ENCODE assay signal across 36 cellular contexts in genomic region chr2:71370015-71370414, GRCh38.
"Had no signal": no experiment of that assay in that cellular context is flagged by ENCODE, and none has a peak within 500 bp of the region (broad histone marks: within the 10 kb centered on the region; RNA-seq: fewer than 3 reads in every experiment).

No MANE protein-coding gene starts in this region.

- FAIRE-seq: colon had no signal

- H3K9me3 ChIP-seq: adrenal gland, body of pancreas, esophagus muscularis mucosa, gastrocnemius medialis had no signal

- H3K27ac Mint-ChIP-seq: activated B cell treated with CpG ODN at 0.5 μM for 24 hours; activated CD4-positive, alpha-beta memory T cell treated with anti-CD3 and anti-CD28 coated beads for 36 hours; activated CD4-positive, alpha-beta T cell treated with anti-CD3 and anti-CD28 coated beads, Interleukin-2, amount 10 ng/mL, durations not matched to agents 24 days and 14 days; activated CD8-positive, alpha-beta memory T cell treated with anti-CD3 and anti-CD28 coated beads, Interleukin-2, amount 10 ng/mL, durations not matched to agents 7 days and 5 days; activated CD8-positive, alpha-beta T cell treated with anti-CD3 and anti-CD28 coated beads, Interleukin-2, amount 10 ng/mL, durations not matched to agents 7 days and 5 days; activated naive CD4-positive, alpha-beta T cell treated with anti-CD3 and anti-CD28 coated beads for 36 hours; activated naive CD4-positive, alpha-beta T cell treated with anti-CD3 and anti-CD28 coated beads, Interleukin-2, amount 50 U/mL, for 24 hours; activated naive CD8-positive, alpha-beta T cell treated with anti-CD3 and anti-CD28 coated beads for 36 hours; activated naive CD8-positive, alpha-beta T cell treated with anti-CD3 and anti-CD28 coated beads, Interleukin-2, amount 50 U/mL, for 24 hours; activated T-helper 1 cell treated with anti-CD3 and anti-CD28 coated beads, Interleukin-12 subunit alpha, Interleukin-12 subunit beta, Interleukin-2, Interleukin-4 antibody, amounts not matched to agents 30 ng/mL and 10 ng/mL and 1 ng/mL, durations not matched to agents 14 hours and 24 hours and 36 hours; activated T-helper 2 cell treated with anti-CD3 and anti-CD28 coated beads, Interferon-gamma antibody, Interleukin-2, Interleukin-4, amounts not matched to agents 10 μg/mL and 5 μg/mL and 100 μg/mL, durations not matched to agents 14 hours and 24 hours and 36 hours; T-cell; T-helper 1 cell treated with Interleukin-12 subunit alpha and Interleukin-12 subunit beta and Interleukin-4 antibody, amounts not matched to agents 30 μg/mL and 1 μg/mL, for 36 hours; T-helper 2 cell treated with Interferon-gamma antibody and Interleukin-4, amounts not matched to agents 5 μg/mL and 100 μg/mL, for 36 hours had no signal

- H3K27ac ChIP-seq: adrenal gland, body of pancreas, esophagus muscularis mucosa, foreskin keratinocyte, WERI-Rb-1 had no signal

- H3K27me3 Mint-ChIP-seq: activated B cell treated with CpG ODN at 0.5 μM for 24 hours; activated CD4-positive, alpha-beta memory T cell treated with anti-CD3 and anti-CD28 coated beads for 36 hours; activated CD4-positive, alpha-beta T cell treated with anti-CD3 and anti-CD28 coated beads, Interleukin-2, amount 10 ng/mL, durations not matched to agents 24 days and 14 days; activated CD8-positive, alpha-beta memory T cell treated with anti-CD3 and anti-CD28 coated beads, Interleukin-2, amount 10 ng/mL, durations not matched to agents 7 days and 5 days; activated naive CD4-positive, alpha-beta T cell treated with anti-CD3 and anti-CD28 coated beads, Interleukin-2, amount 50 U/mL, for 24 hours; activated naive CD8-positive, alpha-beta T cell treated with anti-CD3 and anti-CD28 coated beads for 36 hours; activated naive CD8-positive, alpha-beta T cell treated with anti-CD3 and anti-CD28 coated beads, Interleukin-2, amount 50 U/mL, for 24 hours; effector memory CD8-positive, alpha-beta T cell; T-cell had no signal

- H3K4me3 ChIP-seq: adrenal gland, body of pancreas, esophagus muscularis mucosa, gastrocnemius medialis had no signal

- ATAC-seq: activated CD4-positive, CD25-positive, alpha-beta regulatory T cell treated with anti-CD3 and anti-CD28 coated beads, Interleukin-2, amount 50 U/mL, for 24 hours; activated CD8-positive, alpha-beta memory T cell treated with anti-CD3 and anti-CD28 coated beads, Interleukin-2, amount 10 ng/mL, durations not matched to agents 7 days and 5 days; activated CD8-positive, alpha-beta T cell treated with anti-CD3 and anti-CD28 coated beads, Interleukin-2, amount 10 ng/mL, durations not matched to agents 7 days and 5 days; activated naive CD8-positive, alpha-beta T cell treated with anti-CD3 and anti-CD28 coated beads, Interleukin-2, amount 50 U/mL, for 24 hours; body of pancreas; effector memory CD8-positive, alpha-beta T cell; foreskin keratinocyte; gastrocnemius medialis; T-cell had no signal

- H3K4me1 ChIP-seq: adrenal gland, body of pancreas, esophagus muscularis mucosa, foreskin keratinocyte had no signal

- DNase-seq: activated B cell treated with CpG ODN at 0.5 μM for 24 hours; activated CD4-positive, alpha-beta memory T cell treated with anti-CD3 and anti-CD28 coated beads for 36 hours; activated CD4-positive, alpha-beta T cell treated with anti-CD3 and anti-CD28 coated beads, Interleukin-2, amount 10 ng/mL, durations not matched to agents 24 days and 14 days; activated CD8-positive, alpha-beta memory T cell treated with anti-CD3 and anti-CD28 coated beads, Interleukin-2, amount 10 ng/mL, durations not matched to agents 7 days and 5 days; activated CD8-positive, alpha-beta memory T cell treated with anti-CD3 and anti-CD28 coated beads, Interleukin-2, amount 50 U/mL, for 4 hours; activated CD8-positive, alpha-beta T cell treated with anti-CD3 and anti-CD28 coated beads, Interleukin-2, amount 10 ng/mL, durations not matched to agents 7 days and 5 days; activated effector memory CD4-positive, alpha-beta T cell treated with anti-CD3 and anti-CD28 coated beads, Interleukin-2, amount 50 U/mL, for 16 hours; activated naive CD4-positive, alpha-beta T cell treated with anti-CD3 and anti-CD28 coated beads for 36 hours; activated naive CD8-positive, alpha-beta T cell treated with anti-CD3 and anti-CD28 coated beads for 36 hours; activated naive CD8-positive, alpha-beta T cell treated with anti-CD3 and anti-CD28 coated beads, Interleukin-2, amount 50 U/mL, for 24 hours; activated T-cell treated with anti-CD3 and anti-CD28 coated beads, Interleukin-2, amount 50 U/mL, for 1 hour; activated T-cell treated with anti-CD3 and anti-CD28 coated beads, Interleukin-2, amount 50 U/mL, for 48 hours; adrenal gland; amygdala; aorta; body of pancreas; caudate nucleus; cortex of kidney; dermis blood vessel endothelial cell; effector CD4-positive, alpha-beta T cell; effector memory CD8-positive, alpha-beta T cell; erythroblast; foreskin keratinocyte; gastrocnemius medialis; glutamatergic neuron; T-cell; T1000; WERI-Rb-1 had no signal

- H3K27me3 ChIP-seq: adrenal gland, body of pancreas, esophagus muscularis mucosa, foreskin keratinocyte, gastrocnemius medialis had no signal

- H3K4me1 Mint-ChIP-seq: activated B cell treated with CpG ODN at 0.5 μM for 24 hours; activated CD8-positive, alpha-beta memory T cell treated with anti-CD3 and anti-CD28 coated beads, Interleukin-2, amount 10 ng/mL, durations not matched to agents 7 days and 5 days; activated naive CD8-positive, alpha-beta T cell treated with anti-CD3 and anti-CD28 coated beads, Interleukin-2, amount 50 U/mL, for 24 hours had no signal

- H3K9me3 Mint-ChIP-seq: activated B cell treated with CpG ODN at 0.5 μM for 24 hours; activated CD4-positive, alpha-beta memory T cell treated with anti-CD3 and anti-CD28 coated beads for 36 hours; activated CD4-positive, alpha-beta T cell treated with anti-CD3 and anti-CD28 coated beads, Interleukin-2, amount 10 ng/mL, durations not matched to agents 24 days and 14 days; activated naive CD4-positive, alpha-beta T cell treated with anti-CD3 and anti-CD28 coated beads for 36 hours; activated naive CD4-positive, alpha-beta T cell treated with anti-CD3 and anti-CD28 coated beads, Interleukin-2, amount 50 U/mL, for 24 hours; activated naive CD8-positive, alpha-beta T cell treated with anti-CD3 and anti-CD28 coated beads for 36 hours; activated naive CD8-positive, alpha-beta T cell treated with anti-CD3 and anti-CD28 coated beads, Interleukin-2, amount 50 U/mL, for 24 hours; activated T-helper 1 cell treated with anti-CD3 and anti-CD28 coated beads, Interleukin-12 subunit alpha, Interleukin-12 subunit beta, Interleukin-2, Interleukin-4 antibody, amounts not matched to agents 30 ng/mL and 10 ng/mL and 1 ng/mL, durations not matched to agents 14 hours and 24 hours and 36 hours; activated T-helper 2 cell treated with anti-CD3 and anti-CD28 coated beads, Interferon-gamma antibody, Interleukin-2, Interleukin-4, amounts not matched to agents 10 μg/mL and 5 μg/mL and 100 μg/mL, durations not matched to agents 14 hours and 24 hours and 36 hours; effector memory CD8-positive, alpha-beta T cell; T-cell; T-helper 1 cell treated with Interleukin-12 subunit alpha and Interleukin-12 subunit beta and Interleukin-4 antibody, amounts not matched to agents 30 μg/mL and 1 μg/mL, for 36 hours; T-helper 2 cell treated with Interferon-gamma antibody and Interleukin-4, amounts not matched to agents 5 μg/mL and 100 μg/mL, for 36 hours had no signal

- H3K4me3 Mint-ChIP-seq: activated B cell treated with CpG ODN at 0.5 μM for 24 hours; activated CD4-positive, alpha-beta memory T cell treated with anti-CD3 and anti-CD28 coated beads for 36 hours; activated CD4-positive, alpha-beta T cell treated with anti-CD3 and anti-CD28 coated beads, Interleukin-2, amount 10 ng/mL, durations not matched to agents 24 days and 14 days; activated CD8-positive, alpha-beta memory T cell treated with anti-CD3 and anti-CD28 coated beads, Interleukin-2, amount 10 ng/mL, durations not matched to agents 7 days and 5 days; activated CD8-positive, alpha-beta T cell treated with anti-CD3 and anti-CD28 coated beads, Interleukin-2, amount 10 ng/mL, durations not matched to agents 7 days and 5 days; activated naive CD4-positive, alpha-beta T cell treated with anti-CD3 and anti-CD28 coated beads for 36 hours; activated naive CD4-positive, alpha-beta T cell treated with anti-CD3 and anti-CD28 coated beads, Interleukin-2, amount 50 U/mL, for 24 hours; activated naive CD8-positive, alpha-beta T cell treated with anti-CD3 and anti-CD28 coated beads for 36 hours; activated naive CD8-positive, alpha-beta T cell treated with anti-CD3 and anti-CD28 coated beads, Interleukin-2, amount 50 U/mL, for 24 hours; activated T-helper 1 cell treated with anti-CD3 and anti-CD28 coated beads, Interleukin-12 subunit alpha, Interleukin-12 subunit beta, Interleukin-2, Interleukin-4 antibody, amounts not matched to agents 30 ng/mL and 10 ng/mL and 1 ng/mL, durations not matched to agents 14 hours and 24 hours and 36 hours; effector memory CD8-positive, alpha-beta T cell; T-cell; T-helper 1 cell treated with Interleukin-12 subunit alpha and Interleukin-12 subunit beta and Interleukin-4 antibody, amounts not matched to agents 30 μg/mL and 1 μg/mL, for 36 hours; T-helper 2 cell treated with Interferon-gamma antibody and Interleukin-4, amounts not matched to agents 5 μg/mL and 100 μg/mL, for 36 hours had no signal
